In genomic region chr12:97131220-97131981, GRCh38 we compare ENCODE assay signal across 25 cellular contexts.
DNase-seq lines count a peak whose midpoint lies in the region; ATAC-seq and TF ChIP-seq lines count a peak whose summit lies in the region.
"Had no signal": no experiment of that assay in that cellular context is flagged by ENCODE, and none has a peak within 500 bp of the region (broad histone marks: within the 10 kb centered on the region; RNA-seq: fewer than 3 reads in every experiment).

No MANE protein-coding gene starts in this region.

- H3K27ac Mint-ChIP-seq in stimulated activated naive CD8-positive, alpha-beta T cell treated with anti-CD3 and anti-CD28 coated beads, Interleukin-15, amount 100 ng/mL, for 72 hours, result no peak overlapping the region
- H3K27ac Mint-ChIP-seq: activated CD4-positive, alpha-beta T cell treated with anti-CD3 and anti-CD28 coated beads, Interleukin-2, amount 10 ng/mL, durations not matched to agents 7 days and 5 days; activated naive CD4-positive, alpha-beta T cell treated with anti-CD3 and anti-CD28 coated beads, Interleukin-2, amount 50 U/mL, for 72 hours; CD4-positive, alpha-beta T cell; naive B cell; stimulated activated memory B cell treated with anti-CD40 and anti-IgM and Interleukin-4, amounts not matched to agents 10 μg/mL and 1 μg/mL and 100 μg/mL, for 72 hours; T-helper 1 cell treated with Interleukin-12 subunit alpha and Interleukin-12 subunit beta and Interleukin-4 antibody, amounts not matched to agents 30 μg/mL and 1 μg/mL, for 36 hours had no signal

- peaks cover 24% of the 10 kb centered on the region for H3K27me3 Mint-ChIP-seq in stimulated activated naive CD8-positive, alpha-beta T cell treated with anti-CD3 and anti-CD28 coated beads, Interleukin-15, amount 100 ng/mL, for 72 hours

- H3K4me1 ChIP-seq in ectodermal cell (ENCODE audit: control insufficient read depth, insufficient read depth, low read length), result peaks cover 29% of the 10 kb centered on the region
- H3K4me1 ChIP-seq: heart left ventricle, SJSA1 had no signal

- no peaks in the 10 kb centered on the region for H3K36me3 ChIP-seq in ectodermal cell (ENCODE audit: control insufficient read depth, insufficient read depth, low read length)
- H3K36me3 ChIP-seq: heart left ventricle, SJSA1, thoracic aorta had no signal

- TF ChIP-seq RAD21 in Ishikawa (IDR thresholded peaks at IDR 0.05; ENCODE audit: low read depth), result no peak

- no peaks in the 10 kb centered on the region for H3K27me3 ChIP-seq in ectodermal cell (ENCODE audit: control insufficient read depth, insufficient read depth, low read length, poor library complexity, severe bottlenecking)
- H3K27me3 ChIP-seq: heart left ventricle had no signal

- WGBS in ectodermal cell, 2 experiments, result 8 to 9% methylated on average over 3 to 4 of the region's 4 CpGs

- H3K4me3 Mint-ChIP-seq in stimulated activated naive CD8-positive, alpha-beta T cell treated with anti-CD3 and anti-CD28 coated beads, Interleukin-15, amount 100 ng/mL, for 72 hours, result no peak overlapping the region
- H3K4me3 Mint-ChIP-seq: activated CD4-positive, alpha-beta T cell treated with anti-CD3 and anti-CD28 coated beads, Interleukin-2, amount 10 ng/mL, durations not matched to agents 7 days and 5 days; CD4-positive, alpha-beta T cell; naive B cell; stimulated activated memory B cell treated with anti-CD40 and anti-IgM and Interleukin-4, amounts not matched to agents 10 μg/mL and 1 μg/mL and 100 μg/mL, for 72 hours; T-helper 1 cell treated with Interleukin-12 subunit alpha and Interleukin-12 subunit beta and Interleukin-4 antibody, amounts not matched to agents 30 μg/mL and 1 μg/mL, for 36 hours had no signal

- ATAC-seq in stimulated activated naive CD8-positive, alpha-beta T cell treated with anti-CD3 and anti-CD28 coated beads, Interleukin-15, amount 100 ng/mL, for 72 hours, result no peak
- ATAC-seq: activated naive CD4-positive, alpha-beta T cell treated with anti-CD3 and anti-CD28 coated beads, Interleukin-2, amount 50 U/mL, for 72 hours; heart left ventricle; PC-3; stimulated activated memory B cell treated with anti-CD40 and anti-IgM and Interleukin-4, amounts not matched to agents 10 μg/mL and 1 μg/mL and 100 μg/mL, for 72 hours had no signal

- peak overlapping the region; percentile 90 for H3K27ac ChIP-seq in ectodermal cell (ENCODE audit: insufficient read depth, low read depth, low read length, poor library complexity, severe bottlenecking)
- H3K27ac ChIP-seq: GM23248, heart left ventricle, SJSA1, thoracic aorta had no signal

- peaks cover 0 to 9% of the 10 kb centered on the region in 2 donors for H3K9me3 Mint-ChIP-seq in stimulated activated naive CD8-positive, alpha-beta T cell treated with anti-CD3 and anti-CD28 coated beads, Interleukin-15, amount 100 ng/mL, for 72 hours
- H3K9me3 Mint-ChIP-seq: activated CD4-positive, alpha-beta T cell treated with anti-CD3 and anti-CD28 coated beads, Interleukin-2, amount 10 ng/mL, durations not matched to agents 7 days and 5 days; CD4-positive, alpha-beta T cell; stimulated activated memory B cell treated with anti-CD40 and anti-IgM and Interleukin-4, amounts not matched to agents 10 μg/mL and 1 μg/mL and 100 μg/mL, for 72 hours; T-helper 1 cell treated with Interleukin-12 subunit alpha and Interleukin-12 subunit beta and Interleukin-4 antibody, amounts not matched to agents 30 μg/mL and 1 μg/mL, for 36 hours had no signal

- H3K4me1 Mint-ChIP-seq in stimulated activated naive CD8-positive, alpha-beta T cell treated with anti-CD3 and anti-CD28 coated beads, Interleukin-15, amount 100 ng/mL, for 72 hours, result no peaks in the 10 kb centered on the region
- H3K4me1 Mint-ChIP-seq: activated CD4-positive, alpha-beta T cell treated with anti-CD3 and anti-CD28 coated beads, Interleukin-2, amount 10 ng/mL, durations not matched to agents 7 days and 5 days; naive B cell; stimulated activated memory B cell treated with anti-CD40 and anti-IgM and Interleukin-4, amounts not matched to agents 10 μg/mL and 1 μg/mL and 100 μg/mL, for 72 hours had no signal

- H3K9me3 ChIP-seq in ectodermal cell (ENCODE audit: control insufficient read depth, low read length), result no peaks in the 10 kb centered on the region
- H3K9me3 ChIP-seq: heart left ventricle, SJSA1, thoracic aorta had no signal

- H3K4me3 ChIP-seq in ectodermal cell (ENCODE audit: insufficient read depth, low read depth, low read length), result no peak overlapping the region
- H3K4me3 ChIP-seq: GM23248, heart left ventricle, SJSA1, thoracic aorta had no signal

- DNase-seq in islet precursor cell (peak; percentile 79), retina (peak; percentile 29), Kasumi-1 (lab: John Stamatoyannopoulos, UW) (no peak), NCI-H510A (lab: John Stamatoyannopoulos, UW) (no peak)
- no peak for DNase-seq in stimulated activated naive CD8-positive, alpha-beta T cell treated with anti-CD3 and anti-CD28 coated beads, Interleukin-15, amount 100 ng/mL, for 72 hours
- DNase-seq: activated CD4-positive, alpha-beta T cell treated with anti-CD3 and anti-CD28 coated beads, Interleukin-2, amount 10 ng/mL, durations not matched to agents 7 days and 5 days; CD4-positive, alpha-beta T cell; GF-D8; GM23248; heart left ventricle; kidney glomerular epithelial cell; mammary epithelial cell; naive B cell; NCI-H2171; NCI-H774; PC-3; posterior cingulate gyrus; stimulated activated CD4-positive, alpha-beta T cell treated with anti-CD3 and anti-CD28 coated beads, Interleukin-1b, Interleukin-23, amount 100 ng/mL, for 48 hours had no signal

- peak; percentile 57; the same call in 1 of the 2 replicates for TF ChIP-seq EP300 in Ishikawa (IDR thresholded peaks at IDR 0.05; ENCODE audit: borderline replicate concordance)

TF ChIP-seq in Ishikawa, 13 proteins besides CTCF, POLR2A, EP300 and RAD21:
- no peak for TF ChIP-seq EGR1 (IDR thresholded peaks at IDR 0.05)
- TF ChIP-seq, protein P1, sequence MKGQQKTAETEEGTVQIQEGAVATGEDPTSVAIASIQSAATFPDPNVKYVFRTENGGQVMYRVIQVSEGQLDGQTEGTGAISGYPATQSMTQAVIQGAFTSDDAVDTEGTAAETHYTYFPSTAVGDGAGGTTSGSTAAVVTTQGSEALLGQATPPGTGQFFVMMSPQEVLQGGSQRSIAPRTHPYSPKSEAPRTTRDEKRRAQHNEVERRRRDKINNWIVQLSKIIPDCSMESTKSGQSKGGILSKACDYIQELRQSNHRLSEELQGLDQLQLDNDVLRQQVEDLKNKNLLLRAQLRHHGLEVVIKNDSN (IDR thresholded peaks at IDR 0.05), result no peak
- TF ChIP-seq MAX (IDR thresholded peaks at IDR 0.05), result no peak
- no peak for TF ChIP-seq ZBTB7A (IDR thresholded peaks at IDR 0.05; ENCODE audit: low read depth)
- peak; percentile 96 for TF ChIP-seq CEBPB (IDR thresholded peaks at IDR 0.05)
- no peak for TF ChIP-seq NFIC (IDR thresholded peaks at IDR 0.05)
- TF ChIP-seq FOXM1 (IDR thresholded peaks at IDR 0.05; ENCODE audit: borderline replicate concordance, low read depth), result no peak
- TF ChIP-seq, protein P2, sequence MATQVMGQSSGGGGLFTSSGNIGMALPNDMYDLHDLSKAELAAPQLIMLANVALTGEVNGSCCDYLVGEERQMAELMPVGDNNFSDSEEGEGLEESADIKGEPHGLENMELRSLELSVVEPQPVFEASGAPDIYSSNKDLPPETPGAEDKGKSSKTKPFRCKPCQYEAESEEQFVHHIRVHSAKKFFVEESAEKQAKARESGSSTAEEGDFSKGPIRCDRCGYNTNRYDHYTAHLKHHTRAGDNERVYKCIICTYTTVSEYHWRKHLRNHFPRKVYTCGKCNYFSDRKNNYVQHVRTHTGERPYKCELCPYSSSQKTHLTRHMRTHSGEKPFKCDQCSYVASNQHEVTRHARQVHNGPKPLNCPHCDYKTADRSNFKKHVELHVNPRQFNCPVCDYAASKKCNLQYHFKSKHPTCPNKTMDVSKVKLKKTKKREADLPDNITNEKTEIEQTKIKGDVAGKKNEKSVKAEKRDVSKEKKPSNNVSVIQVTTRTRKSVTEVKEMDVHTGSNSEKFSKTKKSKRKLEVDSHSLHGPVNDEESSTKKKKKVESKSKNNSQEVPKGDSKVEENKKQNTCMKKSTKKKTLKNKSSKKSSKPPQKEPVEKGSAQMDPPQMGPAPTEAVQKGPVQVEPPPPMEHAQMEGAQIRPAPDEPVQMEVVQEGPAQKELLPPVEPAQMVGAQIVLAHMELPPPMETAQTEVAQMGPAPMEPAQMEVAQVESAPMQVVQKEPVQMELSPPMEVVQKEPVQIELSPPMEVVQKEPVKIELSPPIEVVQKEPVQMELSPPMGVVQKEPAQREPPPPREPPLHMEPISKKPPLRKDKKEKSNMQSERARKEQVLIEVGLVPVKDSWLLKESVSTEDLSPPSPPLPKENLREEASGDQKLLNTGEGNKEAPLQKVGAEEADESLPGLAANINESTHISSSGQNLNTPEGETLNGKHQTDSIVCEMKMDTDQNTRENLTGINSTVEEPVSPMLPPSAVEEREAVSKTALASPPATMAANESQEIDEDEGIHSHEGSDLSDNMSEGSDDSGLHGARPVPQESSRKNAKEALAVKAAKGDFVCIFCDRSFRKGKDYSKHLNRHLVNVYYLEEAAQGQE (IDR thresholded peaks at IDR 0.05; ENCODE audit: low read depth), result no peak
- TF ChIP-seq TEAD4 (IDR thresholded peaks at IDR 0.05), result peak; percentile 41; the same call in 1 of the 2 replicates
- no peak for TF ChIP-seq TCF12 (IDR thresholded peaks at IDR 0.05; ENCODE audit: low read depth)
- TF ChIP-seq CREB1 (IDR thresholded peaks at IDR 0.05; ENCODE audit: low read depth), result no peak
- TF ChIP-seq TAF1 (IDR thresholded peaks at IDR 0.05; ENCODE audit: low read depth), result no peak
- TF ChIP-seq YY1 (IDR thresholded peaks at IDR 0.05; ENCODE audit: low read depth), result no peak

Comparison
In these comparisons a context has a peak if more than half of its experiments do, and no peak if none do; other contexts are left out.
1. DNase-seq: peak in islet precursor cell (single experiment) and retina (single experiment); none in Kasumi-1 (0 of 2), stimulated activated naive CD8-positive, alpha-beta T cell treated with anti-CD3 and anti-CD28 coated beads, Interleukin-15, amount 100 ng/mL, for 72 hours (0 of 2) and NCI-H510A (single experiment).